In the genomic region with DNA sequence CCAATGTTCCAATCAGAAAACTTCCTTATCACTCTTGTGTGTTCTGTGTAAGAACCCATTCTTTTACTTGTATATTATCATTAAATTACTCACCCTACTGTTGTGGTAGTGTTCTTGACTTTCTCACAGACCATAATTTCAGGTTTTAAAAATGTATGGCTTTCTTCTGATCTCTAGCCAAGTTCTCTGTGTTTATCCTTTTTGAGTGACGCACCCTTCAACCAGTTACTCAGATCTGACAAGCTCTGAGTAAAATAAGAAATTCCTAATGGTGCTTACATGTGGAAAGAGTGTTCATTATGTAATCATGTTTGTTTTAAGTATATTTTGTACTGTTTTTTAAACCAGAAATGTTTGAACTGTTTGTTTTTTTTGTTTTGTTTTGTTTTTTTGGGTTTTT, we compare ENCODE assay signal across 16 cellular contexts. TPM values are rescaled to one million over a fixed set of nuclear protein-coding genes. Genes with fewer than 3 reads are reported as not detected.
DNase-seq lines count a peak whose midpoint lies in the region; ATAC-seq and TF ChIP-seq lines count a peak whose summit lies in the region.
"Had no signal": no experiment of that assay in that cellular context is flagged by ENCODE, and none has a peak within 500 bp of the region (broad histone marks: within the 10 kb centered on the region; RNA-seq: fewer than 3 reads in every experiment).

No MANE protein-coding gene starts in this region.

- H3K4me1 ChIP-seq in naive thymus-derived CD4-positive, alpha-beta T cell (ENCODE audit: control insufficient read depth in 2 of 2, insufficient read depth in 2 of 2, low read length in 2 of 2): no peaks in the 10 kb centered on the region

- H3K4me3 Mint-ChIP-seq in naive thymus-derived CD4-positive, alpha-beta T cell: peak overlapping the region in 1 of 10 donors; percentile 24

- H3K27me3 ChIP-seq in naive thymus-derived CD4-positive, alpha-beta T cell (ENCODE audit: control insufficient read depth in 2 of 2, insufficient read depth in 2 of 2, low read length in 2 of 2): no peaks in the 10 kb centered on the region
- H3K27me3 ChIP-seq: pancreas had no signal

- H3K4me1 Mint-ChIP-seq in naive thymus-derived CD4-positive, alpha-beta T cell: peaks cover 31 to 92% (median 76%) of the 10 kb centered on the region in 7 donors

- no peaks in the 10 kb centered on the region for H3K9me3 ChIP-seq in naive thymus-derived CD4-positive, alpha-beta T cell (ENCODE audit: control insufficient read depth in 2 of 3, low read length in 3 of 3)
- H3K9me3 ChIP-seq: pancreas had no signal

- ATAC-seq in naive thymus-derived CD4-positive, alpha-beta T cell: peak; percentile 45
- no peak for ATAC-seq in HG03159 (IDR thresholded peaks at IDR 0.05; ENCODE audit: unreplicated experiment)

- DNase-seq in Daoy (ENCODE audit: low read depth): peak; percentile 66
- DNase-seq in HS-27A (ENCODE audit: low read depth): peak; percentile 79
- DNase-seq in cardiac fibroblast (ENCODE audit: low read depth in 2 of 2): peak; percentile 61 to 94
- peak in 1 of 9 donors; percentile 12 for DNase-seq in naive thymus-derived CD4-positive, alpha-beta T cell
- no peak for DNase-seq in GOT3 (lab: John Stamatoyannopoulos, UW)
- DNase-seq in germinal center (ENCODE audit: low spot score): no peak
- no peak for DNase-seq in NCI-H2171 treated with DMSO at 0.1 percent for 48 hours (lab: John Stamatoyannopoulos, UW)
- DNase-seq: activated gamma-delta T cell; hypothalamus; MV-4-11; NCI-H510A treated with DMSO at 0.1 percent for 48 hours; pancreas; SHP77 treated with DMSO at 0.1 percent for 48 hours; stimulated activated CD4-positive, alpha-beta T cell treated with anti-CD3 and anti-CD28 coated beads, Interleukin-1b, Interleukin-23, amount 100 ng/mL, for 48 hours; stimulated activated naive CD4-positive, alpha-beta T cell treated with Interleukin-2 at 50 U/mL for 16 hours had no signal

- intact Hi-C loops in naive thymus-derived CD4-positive, alpha-beta T cell (cut with micrococcal nuclease): no loop called here

- no peaks in the 10 kb centered on the region for H3K36me3 ChIP-seq in naive thymus-derived CD4-positive, alpha-beta T cell (ENCODE audit: control insufficient read depth in 2 of 3, insufficient read depth in 3 of 3, low read length in 3 of 3)
- H3K36me3 ChIP-seq: pancreas had no signal

- POLR2A ChIA-PET in naive thymus-derived CD4-positive, alpha-beta T cell (lab: Charles Lee): no interaction called here

- H3K4me3 ChIP-seq in cardiac fibroblast (replicated peaks in 1 of 2; ENCODE audit: low read depth in 2 of 2, low read length in 2 of 2): no peak overlapping the region
- no peak overlapping the region for H3K4me3 ChIP-seq in naive thymus-derived CD4-positive, alpha-beta T cell (ENCODE audit: low read length)
- H3K4me3 ChIP-seq: pancreas had no signal

- H3K9me3 Mint-ChIP-seq in naive thymus-derived CD4-positive, alpha-beta T cell: no peaks in the 10 kb centered on the region

- peaks cover 0 to 3% (median 0%) of the 10 kb centered on the region in 5 donors for H3K36me3 Mint-ChIP-seq in naive thymus-derived CD4-positive, alpha-beta T cell

- H3K27ac Mint-ChIP-seq in naive thymus-derived CD4-positive, alpha-beta T cell: peak overlapping the region in 5 of 9 donors; percentile 10 to 83 (median 51)

- TF ChIP-seq CTCF in cardiac fibroblast (IDR thresholded peaks at IDR 0.05; ENCODE audit: low read depth, low read length): no peak

- CTCF ChIA-PET in naive thymus-derived CD4-positive, alpha-beta T cell (lab: Charles Lee): interaction anchor here (0.6 to 1.8 kb wide), 2 partner anchors 99 to 768 kb away, joined by 3 to 5 read pairs; no protein-coding TSS in a partner anchor

- no peak overlapping the region for H3K27ac ChIP-seq in naive thymus-derived CD4-positive, alpha-beta T cell (ENCODE audit: low read depth, low read length)
- H3K27ac ChIP-seq: pancreas had no signal

- no peaks in the 10 kb centered on the region for H3K27me3 Mint-ChIP-seq in naive thymus-derived CD4-positive, alpha-beta T cell

RNA-seq across cellular contexts. Expression of gene TBPL1, which starts 11.0 kb away (rescaled TPM):
- total RNA-seq in Daoy (2014; rRNA removed; shearing (Covaris generic)): 69.7 and 70.2 TPM in 2 replicates
- total RNA-seq in naive thymus-derived CD4-positive, alpha-beta T cell: 10 to 100 TPM; 21.0 to 34.7 (median 25.4) TPM
- 10 to 100 TPM; 48.5 to 51.2 TPM for polyA plus RNA-seq in naive thymus-derived CD4-positive, alpha-beta T cell

Comparison
In these comparisons a context has a peak if more than half of its experiments do, and no peak if none do; other contexts are left out.
1. DNase-seq: peak in Daoy (single experiment), HS-27A (single experiment) and cardiac fibroblast (2 of 2); none in GOT3 (single experiment), germinal center (single experiment) and NCI-H2171 treated with DMSO at 0.1 percent for 48 hours (single experiment).